18 cellular contexts compared by ENCODE assay signal in genomic region chr6:2884817-2885216, GRCh38. TPM values are rescaled to one million over a fixed set of nuclear protein-coding genes. Genes with fewer than 3 reads are reported as not detected.
DNase-seq lines count a peak whose midpoint lies in the region; ATAC-seq and TF ChIP-seq lines count a peak whose summit lies in the region.
"Had no signal": no experiment of that assay in that cellular context is flagged by ENCODE, and none has a peak within 500 bp of the region (broad histone marks: within the 10 kb centered on the region; RNA-seq: fewer than 3 reads in every experiment).

No MANE protein-coding gene starts in this region.

- H3K27ac Mint-ChIP-seq in CD4-positive, alpha-beta memory T cell, result peak overlapping the region in 5 of 7 donors; percentile 9 to 73 (median 26)
- H3K27ac Mint-ChIP-seq in T-cell, result peak overlapping the region; percentile 60 to 81

- no peak overlapping the region for H3K27ac ChIP-seq in CD4-positive, alpha-beta memory T cell (ENCODE audit: low read depth, low read length)
- H3K27ac ChIP-seq in spleen (peak overlapping the region in 6 of 8 donors; percentile 29 to 71 (median 58)), esophagus muscularis mucosa (replicated peaks in 1 of 4) (no peak overlapping the region)
- H3K27ac ChIP-seq in effector memory CD4-positive, alpha-beta T cell (ENCODE audit: insufficient read depth, low read length, poor library complexity, severe bottlenecking), result no peak overlapping the region
- H3K27ac ChIP-seq: SJCRH30 had no signal

- peaks cover 36 to 38% of the 10 kb centered on the region in 2 donors for H3K36me3 Mint-ChIP-seq in CD4-positive, alpha-beta memory T cell
- peaks cover 27% of the 10 kb centered on the region for H3K36me3 Mint-ChIP-seq in T-cell

- WGBS in spleen, 5 donors, result 57 to 78% (median 59%) methylated on average over 2 of the region's 2 CpGs
- WGBS in esophagus muscularis mucosa, result 87% methylated on average over 2 of the region's 2 CpGs

- H3K4me3 ChIP-seq in CD4-positive, alpha-beta memory T cell (ENCODE audit: low read length in 2 of 2), result no peak overlapping the region
- H3K4me3 ChIP-seq in spleen (no peak overlapping the region), esophagus muscularis mucosa (no peak overlapping the region)
- no peak overlapping the region for H3K4me3 ChIP-seq in effector memory CD4-positive, alpha-beta T cell (ENCODE audit: insufficient read depth, low read depth, low read length, poor library complexity, severe bottlenecking)
- H3K4me3 ChIP-seq: SJCRH30 had no signal

- DNase-seq in CD4-positive, alpha-beta memory T cell, result no peak
- peak; percentile 34 for DNase-seq in KBM-7
- DNase-seq in T-cell, result no peak
- no peak for DNase-seq in spleen
- no peak for DNase-seq in esophagus muscularis mucosa (ENCODE audit: extremely low spot score)
- no peak for DNase-seq in effector memory CD4-positive, alpha-beta T cell
- DNase-seq in EL, result no peak
- DNase-seq: ACHN, DMS79, KG1, NCI-H1048, NCI-H1436, NCI-H1930, NCI-H526, SJCRH30 had no signal

- H3K27me3 ChIP-seq in CD4-positive, alpha-beta memory T cell (ENCODE audit: insufficient read depth, low read length), result no peaks in the 10 kb centered on the region
- H3K27me3 ChIP-seq in spleen (replicated peaks in 1 of 7), result no peaks in the 10 kb centered on the region
- H3K27me3 ChIP-seq in esophagus muscularis mucosa, result no peaks in the 10 kb centered on the region
- no peaks in the 10 kb centered on the region for H3K27me3 ChIP-seq in effector memory CD4-positive, alpha-beta T cell (replicated peaks; ENCODE audit: control insufficient read depth, insufficient read depth, low read length, poor library complexity, severe bottlenecking)
- H3K27me3 ChIP-seq: SJCRH30 had no signal

- intact Hi-C loops in CD4-positive, alpha-beta memory T cell (cut with micrococcal nuclease), result no loop called here
- intact Hi-C loops in spleen (cut with DNase I; ENCODE audit: low total_unique reads) (no loop called here), esophagus muscularis mucosa (cut with DNase I) (no loop called here)

- H3K4me1 Mint-ChIP-seq in CD4-positive, alpha-beta memory T cell, result peaks cover 50 to 78% (median 63%) of the 10 kb centered on the region in 4 donors
- H3K4me1 Mint-ChIP-seq in T-cell, result peaks cover 57 to 72% (median 68%) of the 10 kb centered on the region in 3 donors

- CTCF ChIA-PET in CD4-positive, alpha-beta memory T cell (lab: Charles Lee; ENCODE audit: partially characterized antibody), result interaction anchor here (2.2 kb wide), 1 partner anchor 38 kb away, joined by 10 read pairs; no protein-coding TSS in a partner anchor
- CTCF ChIA-PET in T-cell (lab: Charles Lee), result interaction anchor here in 1 of 2 donors (0.6 to 1.2 kb wide), 4 partner anchors 13 to 114 kb away, joined by 3 to 4 read pairs (median 3); no protein-coding TSS in a partner anchor

- in situ Hi-C loops in KBM-7 (cut with MboI; ENCODE audit: low pct_unique_long_range_greater_than_20kb, low sequenced_read_pairs), result no loop called here

- TF ChIP-seq EP300 in esophagus muscularis mucosa (IDR thresholded peaks at IDR 0.05), result no peak

- ATAC-seq in T-cell (replicated peaks in 1 of 4), result no peak
- ATAC-seq in GM19324 (IDR thresholded peaks at IDR 0.05; ENCODE audit: low FRiP score, unreplicated experiment), result no peak

- TF ChIP-seq CTCF in spleen (IDR thresholded peaks at IDR 0.05 in 8 of 11, conservative IDR thresholded peaks at IDR 0.05 in 3 of 11) (no peak), esophagus muscularis mucosa (IDR thresholded peaks at IDR 0.05) (no peak)

- TF ChIP-seq POLR2A in spleen (IDR thresholded peaks at IDR 0.05) (no peak), esophagus muscularis mucosa (IDR thresholded peaks at IDR 0.05; ENCODE audit: low read depth) (no peak)

- peaks cover 0 to 2% (median 0%) of the 10 kb centered on the region in 8 donors for H3K9me3 Mint-ChIP-seq in CD4-positive, alpha-beta memory T cell
- H3K9me3 Mint-ChIP-seq in T-cell, result peaks cover 0 to 6% (median 0%) of the 10 kb centered on the region in 3 donors

- peaks cover 2% of the 10 kb centered on the region for H3K36me3 ChIP-seq in CD4-positive, alpha-beta memory T cell (ENCODE audit: insufficient read depth, low read length)
- peaks cover 0 to 27% (median 10%) of the 10 kb centered on the region in 6 donors for H3K36me3 ChIP-seq in spleen
- peaks cover 0 to 13% (median 6%) of the 10 kb centered on the region in 4 donors for H3K36me3 ChIP-seq in esophagus muscularis mucosa
- peaks cover 11% of the 10 kb centered on the region for H3K36me3 ChIP-seq in effector memory CD4-positive, alpha-beta T cell (ENCODE audit: control insufficient read depth, insufficient read depth, low read length)
- H3K36me3 ChIP-seq: SJCRH30 had no signal

- H3K4me3 Mint-ChIP-seq in CD4-positive, alpha-beta memory T cell, result no peak overlapping the region
- H3K4me3 Mint-ChIP-seq in T-cell, result no peak overlapping the region

- H3K4me1 ChIP-seq in CD4-positive, alpha-beta memory T cell (ENCODE audit: insufficient read depth, low read length), result peaks cover 34% of the 10 kb centered on the region
- peaks cover 3 to 90% (median 49%) of the 10 kb centered on the region in 6 donors for H3K4me1 ChIP-seq in spleen
- no peaks in the 10 kb centered on the region for H3K4me1 ChIP-seq in esophagus muscularis mucosa
- H3K4me1 ChIP-seq in effector memory CD4-positive, alpha-beta T cell (ENCODE audit: control insufficient read depth, insufficient read depth, low read length, poor library complexity, severe bottlenecking), result peaks cover 7% of the 10 kb centered on the region
- H3K4me1 ChIP-seq: SJCRH30 had no signal

- no peaks in the 10 kb centered on the region for H3K27me3 Mint-ChIP-seq in CD4-positive, alpha-beta memory T cell
- no peaks in the 10 kb centered on the region for H3K27me3 Mint-ChIP-seq in T-cell

- H3K9me3 ChIP-seq in CD4-positive, alpha-beta memory T cell (ENCODE audit: control insufficient read depth in 1 of 2, low read length in 2 of 2), result no peaks in the 10 kb centered on the region
- H3K9me3 ChIP-seq in spleen (no peaks in the 10 kb centered on the region), esophagus muscularis mucosa (no peaks in the 10 kb centered on the region)
- no peaks in the 10 kb centered on the region for H3K9me3 ChIP-seq in effector memory CD4-positive, alpha-beta T cell (ENCODE audit: control insufficient read depth, low read length)
- H3K9me3 ChIP-seq: SJCRH30 had no signal

- POLR2A ChIA-PET in CD4-positive, alpha-beta memory T cell (lab: Charles Lee; ENCODE audit: partially characterized antibody), result interaction anchor here (1.0 to 1.2 kb wide), 3 partner anchors 8 to 27 kb away, joined by 3 read pairs; no protein-coding TSS in a partner anchor
- POLR2A ChIA-PET in T-cell (lab: Charles Lee), result no interaction called here

RNA-seq across cellular contexts. Expression of gene SERPINB9, which starts 18.3 kb away (rescaled TPM):
- total RNA-seq in CD4-positive, alpha-beta memory T cell, result 10 to 100 TPM; 83.2 to 88.5 TPM
- 10 to 100 TPM; 20.4 to 41.0 TPM for polyA plus RNA-seq in CD4-positive, alpha-beta memory T cell
- total RNA-seq in T-cell (10 to 100 TPM; 43.2 to 57.2 (median 47.1) TPM), spleen (10 to 100 TPM; 43.0 to 75.7 (median 55.4) TPM), esophagus muscularis mucosa (10 to 100 TPM in 1 of 4 donors, 1 to 10 TPM in 3; 5.4 to 17.7 (median 6.2) TPM)
- 10 to 100 TPM; 16.2 to 22.4 (median 17.0) TPM for polyA plus RNA-seq in spleen
- total RNA-seq: MCF 10A had no signal

RNA-seq across cellular contexts. Expression of gene SERPINB1, which starts 43.2 kb away (rescaled TPM):
- 10 to 100 TPM; 56.7 to 58.0 TPM for total RNA-seq in CD4-positive, alpha-beta memory T cell
- polyA plus RNA-seq in CD4-positive, alpha-beta memory T cell, result 100 to 1,000 TPM; 126 to 159 TPM
- total RNA-seq in T-cell (10 to 100 TPM; 40.3 to 60.9 (median 50.7) TPM), spleen (100 to 1,000 TPM in 5 of 7 donors, 10 to 100 TPM in 2; 71.2 to 194 (median 106) TPM), esophagus muscularis mucosa (100 to 1,000 TPM in 1 of 4 donors, 10 to 100 TPM in 3; 23.3 to 123 (median 29.9) TPM)
- polyA plus RNA-seq in spleen, result 10 to 100 TPM; 54.9 to 64.6 (median 55.0) TPM
- total RNA-seq: G401 had no signal

Comparison
In these comparisons a context has a peak if more than half of its experiments do, and no peak if none do; other contexts are left out.
1. H3K27ac ChIP-seq: peak in spleen (6 of 8); none in CD4-positive, alpha-beta memory T cell (single experiment), esophagus muscularis mucosa (0 of 4) and effector memory CD4-positive, alpha-beta T cell (single experiment).